Comparison of ENCODE assay signal across 8 cellular contexts in the genomic region with DNA sequence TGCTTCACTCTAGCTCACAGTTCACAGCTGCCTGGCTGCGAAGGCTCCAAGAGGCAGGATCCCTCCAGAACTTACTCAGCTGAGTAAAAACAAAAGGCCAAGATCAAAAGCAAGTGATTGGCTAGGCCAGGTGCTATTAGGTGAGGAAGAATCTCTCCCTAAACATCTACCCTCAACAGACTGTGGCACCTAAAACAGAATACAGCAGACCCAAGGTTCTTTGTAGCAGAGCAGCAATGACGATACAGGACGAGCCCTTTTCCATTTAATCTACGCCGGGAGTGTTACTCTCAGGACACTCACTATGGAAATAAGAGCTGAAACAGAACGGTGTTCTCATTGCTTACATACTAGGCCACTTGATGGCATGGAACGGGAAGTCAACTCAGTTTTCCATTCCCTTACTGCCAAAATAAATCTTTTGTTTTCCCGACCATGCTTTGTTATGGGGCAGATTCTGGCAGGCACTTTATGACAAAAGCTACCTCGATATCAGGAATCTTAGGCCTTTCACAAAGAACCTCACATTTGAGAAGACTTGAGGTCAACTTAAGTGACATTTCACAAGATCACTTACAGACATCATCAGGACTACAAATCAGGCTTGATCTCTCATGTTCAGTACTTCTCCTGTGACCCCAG. TPM values are rescaled to one million over a fixed set of nuclear protein-coding genes. Genes with fewer than 3 reads are reported as not detected.
DNase-seq lines count a peak whose midpoint lies in the region; ATAC-seq and TF ChIP-seq lines count a peak whose summit lies in the region.

No MANE protein-coding gene starts in this region.

- H3K36me3 ChIP-seq in adipocyte (ENCODE audit: control insufficient read depth, insufficient read depth, low read length, severe bottlenecking) (peaks cover 17% of the 10 kb centered on the region), psoas muscle (ENCODE audit: insufficient read depth in 1 of 2, low read depth in 1 of 2) (peaks cover 0 to 26% of the 10 kb centered on the region in 2 donors)

- ATAC-seq in left cardiac atrium (peak; percentile 32 to 40), psoas muscle (peak; percentile 37 to 58 (median 44)), GM18502 (IDR thresholded peaks at IDR 0.05; ENCODE audit: poor library complexity, unreplicated experiment) (no peak)

- 3 to 4% (median 3%) methylated on average over 9 of the region's 9 CpGs for WGBS in psoas muscle, 3 donors

- H3K4me3 ChIP-seq in adipocyte (ENCODE audit: low read length) (peak overlapping the region; percentile 93), psoas muscle (peak overlapping the region; percentile 89)

- TF ChIP-seq POLR2A in erythroblast (IDR thresholded peaks at IDR 0.05; ENCODE audit: low read length), result no peak

- H3K27ac ChIP-seq in psoas muscle, result peak overlapping the region; percentile 94

- H3K27me3 ChIP-seq in adipocyte (replicated peaks; ENCODE audit: control insufficient read depth, insufficient read depth, low read length), result no peaks in the 10 kb centered on the region
- H3K27me3 ChIP-seq in psoas muscle (ENCODE audit: insufficient read depth in 3 of 3, low read length in 2 of 3), result no peaks in the 10 kb centered on the region

- H3K4me1 ChIP-seq in adipocyte (ENCODE audit: control insufficient read depth, insufficient read depth, low read length) (peaks cover 30% of the 10 kb centered on the region), psoas muscle (peaks cover 31% of the 10 kb centered on the region)

- no peaks in the 10 kb centered on the region for H3K9me3 ChIP-seq in adipocyte (ENCODE audit: control insufficient read depth, low read length)
- no peaks in the 10 kb centered on the region for H3K9me3 ChIP-seq in psoas muscle

- intact Hi-C loops in left cardiac atrium (cut with DNase I) (no loop called here), psoas muscle (cut with DNase I) (loop anchor here in 1 of 2 donors (5.0 kb wide), 1 partner anchor 106 kb away; no protein-coding TSS in a partner anchor)

- DNase-seq in G401 (ENCODE audit: low spot score) (peak; percentile 47), LoVo (ENCODE audit: low spot score) (peak; percentile 12), adipocyte (ENCODE audit: low read depth) (peak; percentile 47), left cardiac atrium (no peak), psoas muscle (no peak), NCI-H1694 (lab: John Stamatoyannopoulos, UW) (no peak), erythroblast (lab: John Stamatoyannopoulos, UW) (no peak)

- in situ Hi-C loops in G401 (cut with HindIII; ENCODE audit: low sequenced_read_pairs), result no loop called here

- H3K9ac ChIP-seq in adipocyte (ENCODE audit: low read length), result peak overlapping the region; percentile 97

- TF ChIP-seq CTCF in psoas muscle (IDR thresholded peaks at IDR 0.05), result no peak

RNA-seq across cellular contexts. Expression of a gene that starts 0.8 kb away (rescaled TPM):
- total RNA-seq in G401 (2014; rRNA removed; shearing (Covaris generic)), result 13.3 and 16.6 TPM in 2 replicates
- total RNA-seq in left cardiac atrium (10 to 100 TPM; 29.0 to 29.6 TPM), psoas muscle (10 to 100 TPM; 20.0 to 25.9 (median 22.7) TPM)
- 10 to 100 TPM in 1 of 3 donors, 1 to 10 TPM in 2; 5.2 to 12.5 (median 6.6) TPM for polyA plus RNA-seq in psoas muscle

Comparison
In these comparisons a context has a peak if more than half of its experiments do, and no peak if none do; other contexts are left out.
1. DNase-seq: peak in G401 (single experiment), LoVo (single experiment) and adipocyte (single experiment); none in left cardiac atrium (single experiment), psoas muscle (0 of 2), NCI-H1694 (single experiment) and erythroblast (0 of 2).